Comparison of ENCODE assay signal across 1 cellular context in the genomic region with DNA sequence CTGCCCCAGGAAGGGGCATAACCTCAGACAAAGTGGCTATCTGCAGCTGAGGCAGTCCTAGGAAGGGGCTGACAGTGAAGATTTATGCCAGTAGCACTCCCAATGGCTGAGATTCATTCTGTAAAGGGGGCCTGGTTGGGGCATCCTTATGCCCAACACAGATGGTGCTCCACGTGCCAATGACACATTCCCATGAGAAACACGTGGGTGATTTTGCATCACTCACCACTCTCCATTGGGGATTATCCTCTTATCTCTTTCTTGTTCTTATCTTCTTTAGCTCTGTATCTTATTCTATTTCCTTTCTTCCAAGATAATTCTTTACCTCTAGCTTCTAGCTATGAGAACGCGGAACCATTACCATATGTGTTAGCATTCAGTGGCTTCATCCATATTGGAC.
TF ChIP-seq lines count a peak whose summit lies in the region.

No MANE protein-coding gene starts in this region.

TF ChIP-seq in IMR-90, 13 proteins besides CTCF, POLR2A, EP300 and RAD21 (continued from another document):
- TF ChIP-seq FOS (IDR thresholded peaks at IDR 0.05; ENCODE audit: low read depth, low read length) (no peak), SMC3 (IDR thresholded peaks at IDR 0.05; ENCODE audit: low read depth, low read length) (no peak), BHLHE40 (IDR thresholded peaks at IDR 0.05; ENCODE audit: low read depth, low read length) (no peak), CHD1 (IDR thresholded peaks at IDR 0.05; ENCODE audit: low read depth, low read length) (no peak), RCOR1 (IDR thresholded peaks at IDR 0.05; ENCODE audit: insufficient replicate concordance, low read length) (no peak), NFE2L2 (IDR thresholded peaks at IDR 0.05; ENCODE audit: low read depth, low read length) (no peak), MAZ (IDR thresholded peaks at IDR 0.05; ENCODE audit: borderline replicate concordance, low read depth, low read length) (no peak), MXI1 (IDR thresholded peaks at IDR 0.05; ENCODE audit: borderline replicate concordance, low read depth, low read length) (no peak), CEBPB (IDR thresholded peaks at IDR 0.05; ENCODE audit: low read depth, low read length) (no peak), RFX5 (IDR thresholded peaks at IDR 0.05; ENCODE audit: low read depth, low read length) (no peak)
- TF ChIP-seq, protein P1, sequence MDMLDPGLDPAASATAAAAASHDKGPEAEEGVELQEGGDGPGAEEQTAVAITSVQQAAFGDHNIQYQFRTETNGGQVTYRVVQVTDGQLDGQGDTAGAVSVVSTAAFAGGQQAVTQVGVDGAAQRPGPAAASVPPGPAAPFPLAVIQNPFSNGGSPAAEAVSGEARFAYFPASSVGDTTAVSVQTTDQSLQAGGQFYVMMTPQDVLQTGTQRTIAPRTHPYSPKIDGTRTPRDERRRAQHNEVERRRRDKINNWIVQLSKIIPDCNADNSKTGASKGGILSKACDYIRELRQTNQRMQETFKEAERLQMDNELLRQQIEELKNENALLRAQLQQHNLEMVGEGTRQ (IDR thresholded peaks at IDR 0.05; ENCODE audit: low read depth, low read length): no peak
- TF ChIP-seq, protein P2, sequence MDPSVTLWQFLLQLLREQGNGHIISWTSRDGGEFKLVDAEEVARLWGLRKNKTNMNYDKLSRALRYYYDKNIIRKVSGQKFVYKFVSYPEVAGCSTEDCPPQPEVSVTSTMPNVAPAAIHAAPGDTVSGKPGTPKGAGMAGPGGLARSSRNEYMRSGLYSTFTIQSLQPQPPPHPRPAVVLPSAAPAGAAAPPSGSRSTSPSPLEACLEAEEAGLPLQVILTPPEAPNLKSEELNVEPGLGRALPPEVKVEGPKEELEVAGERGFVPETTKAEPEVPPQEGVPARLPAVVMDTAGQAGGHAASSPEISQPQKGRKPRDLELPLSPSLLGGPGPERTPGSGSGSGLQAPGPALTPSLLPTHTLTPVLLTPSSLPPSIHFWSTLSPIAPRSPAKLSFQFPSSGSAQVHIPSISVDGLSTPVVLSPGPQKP (IDR thresholded peaks at IDR 0.05; ENCODE audit: borderline replicate concordance, low read depth, low read length): no peak
